15 cellular contexts compared by ENCODE assay signal in the genomic region with DNA sequence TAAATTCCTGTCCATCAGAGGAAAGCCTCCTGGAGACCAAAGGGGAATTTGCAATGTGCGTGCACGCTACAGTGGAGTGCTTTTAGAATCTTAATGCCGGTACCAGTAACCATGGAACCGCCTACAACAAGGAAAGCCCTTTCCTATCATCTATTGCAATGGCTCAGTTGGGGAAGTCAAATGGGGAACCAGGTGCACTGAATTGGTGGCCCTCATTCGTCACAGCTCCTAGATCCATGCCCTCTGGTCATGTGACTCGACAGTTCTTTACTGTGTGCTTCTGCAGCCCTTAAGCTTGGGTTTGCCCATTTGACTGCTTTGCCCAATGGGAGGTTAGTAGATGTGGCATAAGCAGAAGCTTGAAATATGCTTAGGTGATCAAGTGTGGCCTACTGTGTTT.
A peak's percentile ranks its signal among the peaks of the same experiment; 100 is the strongest.
DNase-seq lines count a peak whose midpoint lies in the region; ATAC-seq and TF ChIP-seq lines count a peak whose summit lies in the region.
"Had no signal": no experiment of that assay in that cellular context is flagged by ENCODE, and none has a peak within 500 bp of the region (broad histone marks: within the 10 kb centered on the region; RNA-seq: fewer than 3 reads in every experiment).

No MANE protein-coding gene starts in this region.

- peak overlapping the region in 2 of 4 donors; percentile 19 to 68 for H3K4me3 Mint-ChIP-seq in IgD-negative memory B cell
- H3K4me3 Mint-ChIP-seq in activated T-helper 17 cell treated with anti-CD3 and anti-CD28 coated beads, Interleukin-2, amount 50 U/mL, for 72 hours, result peak overlapping the region; percentile 77
- H3K4me3 Mint-ChIP-seq in naive B cell, result peak overlapping the region; percentile 27 to 86 (median 73)
- H3K4me3 Mint-ChIP-seq in endodermal cell, result no peak overlapping the region

- no peak overlapping the region for H3K9ac ChIP-seq in endodermal cell (ENCODE audit: extremely low read depth, low read length, poor library complexity, severe bottlenecking)

- no peaks in the 10 kb centered on the region for H3K27me3 ChIP-seq in endodermal cell (ENCODE audit: control insufficient read depth, insufficient read depth, low read length, poor library complexity, severe bottlenecking)

- peaks cover 0 to 4% (median 0%) of the 10 kb centered on the region in 3 donors for H3K9me3 Mint-ChIP-seq in IgD-negative memory B cell
- H3K9me3 Mint-ChIP-seq in activated T-helper 17 cell treated with anti-CD3 and anti-CD28 coated beads, Interleukin-2, amount 50 U/mL, for 72 hours, result no peaks in the 10 kb centered on the region
- H3K9me3 Mint-ChIP-seq in naive B cell, result peaks cover 0 to 3% (median 0%) of the 10 kb centered on the region in 7 donors
- H3K9me3 Mint-ChIP-seq in endodermal cell, result no peaks in the 10 kb centered on the region
- H3K9me3 Mint-ChIP-seq: activated T-cell treated with anti-CD3 and anti-CD28 coated beads, Interleukin-2, amount 50 U/mL, for 72 hours had no signal

- H3K27me3 Mint-ChIP-seq in IgD-negative memory B cell, result no peaks in the 10 kb centered on the region
- no peaks in the 10 kb centered on the region for H3K27me3 Mint-ChIP-seq in activated T-helper 17 cell treated with anti-CD3 and anti-CD28 coated beads, Interleukin-2, amount 50 U/mL, for 72 hours
- no peaks in the 10 kb centered on the region for H3K27me3 Mint-ChIP-seq in naive B cell
- H3K27me3 Mint-ChIP-seq in endodermal cell (ENCODE audit: insufficient read depth), result no peaks in the 10 kb centered on the region

- H3K4me1 ChIP-seq in endodermal cell (ENCODE audit: control insufficient read depth, insufficient read depth, low read length), result peaks cover 8% of the 10 kb centered on the region
- H3K4me1 ChIP-seq: Caco-2 had no signal

- no peak for ATAC-seq in activated T-helper 17 cell treated with anti-CD3 and anti-CD28 coated beads, Interleukin-2, amount 50 U/mL, for 72 hours (replicated peaks)
- peak; percentile 72 to 85 for ATAC-seq in naive B cell (ENCODE audit: low read depth in 2 of 2)
- ATAC-seq: activated T-cell treated with anti-CD3 and anti-CD28 coated beads, Interleukin-2, amount 50 U/mL, for 72 hours had no signal

- TF ChIP-seq CTCF in endodermal cell (conservative IDR thresholded peaks at IDR 0.05), result no peak
- no peak for TF ChIP-seq CTCF in GM10248 (IDR thresholded peaks at IDR 0.05; ENCODE audit: control extremely low read depth, extremely low read depth, low read depth, missing control alignments)

- H3K36me3 Mint-ChIP-seq in IgD-negative memory B cell (peaks cover 7% of the 10 kb centered on the region), naive B cell (peaks cover 7 to 9% of the 10 kb centered on the region in 2 donors), endodermal cell (ENCODE audit: low read depth) (no peaks in the 10 kb centered on the region)
- no peaks in the 10 kb centered on the region for H3K36me3 Mint-ChIP-seq in activated T-helper 17 cell treated with anti-CD3 and anti-CD28 coated beads, Interleukin-2, amount 50 U/mL, for 72 hours (ENCODE audit: low read depth)

- peaks cover 27 to 61% (median 40%) of the 10 kb centered on the region in 3 donors for H3K4me1 Mint-ChIP-seq in IgD-negative memory B cell
- peaks cover 63% of the 10 kb centered on the region for H3K4me1 Mint-ChIP-seq in activated T-helper 17 cell treated with anti-CD3 and anti-CD28 coated beads, Interleukin-2, amount 50 U/mL, for 72 hours
- H3K4me1 Mint-ChIP-seq in naive B cell, result peaks cover 68 to 88% (median 85%) of the 10 kb centered on the region in 3 donors
- H3K4me1 Mint-ChIP-seq in endodermal cell, result peaks cover 55% of the 10 kb centered on the region

- 65 to 83% methylated on average over 4 to 6 of the region's 6 CpGs for WGBS in endodermal cell (ENCODE audit: insufficient coverage in 1 of 2, insufficient read length in 1 of 2), 2 experiments

- DNase-seq in DMS79 treated with DMSO at 0.1 percent for 48 hours (lab: John Stamatoyannopoulos, UW), result peak; percentile 60
- DNase-seq in DMS79 (lab: John Stamatoyannopoulos, UW), result no peak
- DNase-seq in naive B cell, result peak; percentile 75
- no peak for DNase-seq in SIG-M5 treated with dmso at 0.1 percent for 504 hours (lab: John Stamatoyannopoulos, UW; ENCODE audit: unreplicated experiment)
- no peak for DNase-seq in endodermal cell
- no peak for DNase-seq in GM10248 (ENCODE audit: extremely low spot score)
- DNase-seq: activated CD4-positive, CD25-positive, alpha-beta regulatory T cell; activated T-cell treated with anti-CD3 and anti-CD28 coated beads, Interleukin-2, amount 50 U/mL, for 72 hours; Caco-2; HCEC 1CT; NCI-H2081 treated with DMSO at 0.1 percent for 48 hours had no signal

- no peak overlapping the region for H3K27ac ChIP-seq in endodermal cell (ENCODE audit: low read depth, low read length)
- H3K27ac ChIP-seq: 22Rv1, SK-N-MC had no signal

- POLR2A ChIA-PET in GM10248 (lab: Yijun Ruan, JAX), result no interaction called here

- no peaks in the 10 kb centered on the region for H3K9me3 ChIP-seq in endodermal cell (ENCODE audit: control insufficient read depth, low read length)
- H3K9me3 ChIP-seq: Caco-2 had no signal

- H3K27ac Mint-ChIP-seq in IgD-negative memory B cell, result peak overlapping the region; percentile 9 to 67 (median 47)
- H3K27ac Mint-ChIP-seq in activated T-helper 17 cell treated with anti-CD3 and anti-CD28 coated beads, Interleukin-2, amount 50 U/mL, for 72 hours, result peak overlapping the region; percentile 99
- peak overlapping the region; percentile 90 to 99 (median 96) for H3K27ac Mint-ChIP-seq in naive B cell
- no peak overlapping the region for H3K27ac Mint-ChIP-seq in endodermal cell

- CTCF ChIA-PET in GM10248 (lab: Yijun Ruan, JAX), result interaction anchor here (0.9 to 3.8 kb wide), 5 partner anchors 9 to 106 kb away, joined by 3 to 19 read pairs (median 4); no protein-coding TSS in a partner anchor

- no peak overlapping the region for H3K4me3 ChIP-seq in endodermal cell (ENCODE audit: low read length)
- H3K4me3 ChIP-seq: SK-N-MC had no signal

- H3K36me3 ChIP-seq in endodermal cell (ENCODE audit: control insufficient read depth, insufficient read depth, low read length), result no peaks in the 10 kb centered on the region

Comparison
In these comparisons a context has a peak if more than half of its experiments do, and no peak if none do; other contexts are left out.
1. DNase-seq: peak in DMS79 treated with DMSO at 0.1 percent for 48 hours (single experiment) and naive B cell (single experiment); none in DMS79 (single experiment), SIG-M5 treated with dmso at 0.1 percent for 504 hours (single experiment), endodermal cell (single experiment) and GM10248 (single experiment).